Comparison of ENCODE assay signal across 20 cellular contexts in the genomic region with DNA sequence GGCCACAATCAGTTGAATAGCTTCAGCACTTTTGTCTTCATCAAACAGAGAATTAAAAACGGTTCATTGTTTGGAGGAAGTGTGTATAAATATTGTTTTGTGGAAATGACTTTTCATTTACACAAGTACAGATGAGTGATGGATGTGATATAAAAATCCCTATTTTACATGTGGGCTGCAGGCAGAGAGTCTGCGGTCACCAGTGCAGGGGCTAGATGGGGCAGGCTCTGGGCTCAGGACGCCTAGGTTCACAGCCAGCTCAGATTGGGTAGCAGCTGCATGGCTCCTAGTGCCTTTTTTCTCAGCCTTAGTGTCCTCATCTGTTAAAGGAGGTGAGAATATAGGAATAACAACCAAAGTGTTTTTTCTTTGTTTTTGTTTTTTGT. TPM values are rescaled to one million over a fixed set of nuclear protein-coding genes. Genes with fewer than 3 reads are reported as not detected.
"Had no signal": no experiment of that assay in that cellular context is flagged by ENCODE, and none has a peak within 500 bp of the region (broad histone marks: within the 10 kb centered on the region; RNA-seq: fewer than 3 reads in every experiment).

No MANE protein-coding gene starts in this region.

- H3K27me3 Mint-ChIP-seq: activated CD4-positive, alpha-beta memory T cell treated with anti-CD3 and anti-CD28 coated beads, Interleukin-2, amount 10 ng/mL, durations not matched to agents 7 days and 5 days; activated CD4-positive, alpha-beta T cell treated with anti-CD3 and anti-CD28 coated beads, Interleukin-2, amount 10 ng/mL, durations not matched to agents 24 days and 14 days; activated naive CD8-positive, alpha-beta T cell treated with anti-CD3 and anti-CD28 coated beads, Interleukin-2, amount 10 ng/mL, durations not matched to agents 7 days and 5 days; dendritic cell treated with granulocyte-macrophage colony-stimulating factor and Interleukin-4, amounts not matched to agents 40 ng/mL and 50 ng/mL, for 4 days; naive thymus-derived CD8-positive, alpha-beta T cell; progenitor cell of endocrine pancreas; T-helper 17 cell had no signal

- DNase-seq: activated CD4-positive, alpha-beta memory T cell treated with anti-CD3 and anti-CD28 coated beads, Interleukin-2, amount 10 ng/mL, durations not matched to agents 7 days and 5 days; activated CD4-positive, alpha-beta T cell treated with anti-CD3 and anti-CD28 coated beads, Interleukin-2, amount 10 ng/mL, durations not matched to agents 24 days and 14 days; activated naive CD4-positive, alpha-beta T cell treated with anti-CD3 and anti-CD28 coated beads for 36 hours; activated naive CD8-positive, alpha-beta T cell treated with anti-CD3 and anti-CD28 coated beads, Interleukin-2, amount 10 ng/mL, durations not matched to agents 7 days and 5 days; amniotic stem cell; effector CD4-positive, alpha-beta T cell; erythroblast; foreskin fibroblast; kidney; naive thymus-derived CD8-positive, alpha-beta T cell; retina; stimulated activated CD4-positive, alpha-beta T cell treated with anti-CD3 and anti-CD28 coated beads, Interleukin-1b, Interleukin-23, amount 100 ng/mL, for 48 hours; SW 1271; T-helper 17 cell; upper lobe of right lung had no signal

- H3K4me3 ChIP-seq: left lung, SK-N-MC, upper lobe of right lung had no signal

- ATAC-seq: left lung; naive thymus-derived CD8-positive, alpha-beta T cell; T-helper 17 cell; upper lobe of right lung had no signal

- H3K4me3 Mint-ChIP-seq: activated CD4-positive, alpha-beta memory T cell treated with anti-CD3 and anti-CD28 coated beads, Interleukin-2, amount 10 ng/mL, durations not matched to agents 7 days and 5 days; activated CD4-positive, alpha-beta T cell treated with anti-CD3 and anti-CD28 coated beads, Interleukin-2, amount 10 ng/mL, durations not matched to agents 24 days and 14 days; activated naive CD4-positive, alpha-beta T cell treated with anti-CD3 and anti-CD28 coated beads for 36 hours; activated naive CD8-positive, alpha-beta T cell treated with anti-CD3 and anti-CD28 coated beads, Interleukin-2, amount 10 ng/mL, durations not matched to agents 7 days and 5 days; dendritic cell treated with granulocyte-macrophage colony-stimulating factor and Interleukin-4, amounts not matched to agents 40 ng/mL and 50 ng/mL, for 4 days; mesothelial cell of epicardium; naive thymus-derived CD8-positive, alpha-beta T cell; T-helper 17 cell had no signal

- H3K9me3 Mint-ChIP-seq: activated CD4-positive, alpha-beta memory T cell treated with anti-CD3 and anti-CD28 coated beads, Interleukin-2, amount 10 ng/mL, durations not matched to agents 7 days and 5 days; activated CD4-positive, alpha-beta T cell treated with anti-CD3 and anti-CD28 coated beads, Interleukin-2, amount 10 ng/mL, durations not matched to agents 24 days and 14 days; activated naive CD4-positive, alpha-beta T cell treated with anti-CD3 and anti-CD28 coated beads for 36 hours; activated naive CD8-positive, alpha-beta T cell treated with anti-CD3 and anti-CD28 coated beads, Interleukin-2, amount 10 ng/mL, durations not matched to agents 7 days and 5 days; dendritic cell treated with granulocyte-macrophage colony-stimulating factor and Interleukin-4, amounts not matched to agents 40 ng/mL and 50 ng/mL, for 4 days; mesothelial cell of epicardium; naive thymus-derived CD8-positive, alpha-beta T cell had no signal

- H3K9me3 ChIP-seq: left lung, upper lobe of right lung had no signal

- H3K27ac Mint-ChIP-seq: activated CD4-positive, alpha-beta T cell treated with anti-CD3 and anti-CD28 coated beads, Interleukin-2, amount 10 ng/mL, durations not matched to agents 24 days and 14 days; activated naive CD4-positive, alpha-beta T cell treated with anti-CD3 and anti-CD28 coated beads for 36 hours; activated naive CD8-positive, alpha-beta T cell treated with anti-CD3 and anti-CD28 coated beads, Interleukin-2, amount 10 ng/mL, durations not matched to agents 7 days and 5 days; dendritic cell treated with granulocyte-macrophage colony-stimulating factor and Interleukin-4, amounts not matched to agents 40 ng/mL and 50 ng/mL, for 4 days; mesothelial cell of epicardium; progenitor cell of endocrine pancreas; T-helper 17 cell had no signal

- H3K27ac ChIP-seq: left lung, SK-N-MC, upper lobe of right lung had no signal

- H3K27me3 ChIP-seq: left lung, upper lobe of right lung had no signal

RNA-seq across cellular contexts. Expression of a gene that starts 56.7 kb away (rescaled TPM):
- total RNA-seq: activated CD4-positive, alpha-beta memory T cell treated with anti-CD3 and anti-CD28 coated beads, Interleukin-2, amount 10 ng/mL, durations not matched to agents 7 days and 5 days; activated CD4-positive, alpha-beta T cell treated with anti-CD3 and anti-CD28 coated beads, Interleukin-2, amount 10 ng/mL, durations not matched to agents 24 days and 14 days; activated naive CD4-positive, alpha-beta T cell treated with anti-CD3 and anti-CD28 coated beads for 36 hours; activated naive CD8-positive, alpha-beta T cell treated with anti-CD3 and anti-CD28 coated beads, Interleukin-2, amount 10 ng/mL, durations not matched to agents 7 days and 5 days; naive thymus-derived CD8-positive, alpha-beta T cell; T-helper 17 cell had no signal
- polyA plus RNA-seq: naive thymus-derived CD8-positive, alpha-beta T cell had no signal

RNA-seq across cellular contexts. Expression of a gene that starts 59.8 kb away (rescaled TPM):
- total RNA-seq: activated CD4-positive, alpha-beta memory T cell treated with anti-CD3 and anti-CD28 coated beads, Interleukin-2, amount 10 ng/mL, durations not matched to agents 7 days and 5 days; activated CD4-positive, alpha-beta T cell treated with anti-CD3 and anti-CD28 coated beads, Interleukin-2, amount 10 ng/mL, durations not matched to agents 24 days and 14 days; activated naive CD4-positive, alpha-beta T cell treated with anti-CD3 and anti-CD28 coated beads for 36 hours; activated naive CD8-positive, alpha-beta T cell treated with anti-CD3 and anti-CD28 coated beads, Interleukin-2, amount 10 ng/mL, durations not matched to agents 7 days and 5 days; naive thymus-derived CD8-positive, alpha-beta T cell; T-helper 17 cell had no signal
- polyA plus RNA-seq: naive thymus-derived CD8-positive, alpha-beta T cell had no signal
